32 cellular contexts compared by ENCODE assay signal in genomic region chr3:98269846-98270245, GRCh38. TPM values are rescaled to one million over a fixed set of nuclear protein-coding genes. Genes with fewer than 3 reads are reported as not detected.
"Had no signal": no experiment of that assay in that cellular context is flagged by ENCODE, and none has a peak within 500 bp of the region (broad histone marks: within the 10 kb centered on the region; RNA-seq: fewer than 3 reads in every experiment).

No MANE protein-coding gene starts in this region.

- H3K9me3 ChIP-seq: testis, thyroid gland, upper lobe of right lung, uterus, vagina had no signal

- H3K4me1 ChIP-seq: stomach, suprapubic skin, testis, thyroid gland, tibial artery, tibial nerve, transverse colon, upper lobe of left lung, upper lobe of right lung, uterus, vagina had no signal

- H3K27me3 ChIP-seq: stomach, suprapubic skin, testis, thyroid gland, tibial artery, tibial nerve, transverse colon, upper lobe of left lung, upper lobe of right lung, uterus, vagina had no signal

- H3K36me3 ChIP-seq: stomach, suprapubic skin, thoracic aorta, thyroid gland, tibial artery, tibial nerve, transverse colon, upper lobe of left lung, upper lobe of right lung, uterus, vagina had no signal

- ATAC-seq: stimulated activated effector memory CD8-positive, alpha-beta T cell treated with anti-CD3 and anti-CD28 coated beads, Interleukin-12 subunit alpha, Interleukin-12 subunit beta, amount 100 ng/mL, for 72 hours; stimulated activated memory B cell treated with anti-CD40 and anti-IgM and Interleukin-4, amounts not matched to agents 10 μg/mL and 1 μg/mL and 100 μg/mL, for 72 hours; stimulated activated naive B cell treated with anti-CD40 and anti-IgM and Interleukin-4, amounts not matched to agents 10 μg/mL and 1 μg/mL and 100 μg/mL, for 72 hours; stimulated activated naive CD8-positive, alpha-beta T cell treated with anti-CD3 and anti-CD28 coated beads, Interleukin-15, amount 100 ng/mL, for 72 hours; stimulated activated naive CD8-positive, alpha-beta T cell treated with anti-CD3 and anti-CD28 coated beads, Interleukin-15, Interleukin-2, amounts not matched to agents 100 U/mL and 50 U/mL, for 24 hours; upper lobe of right lung had no signal

- FAIRE-seq: urothelium cell line had no signal

- H3K27ac ChIP-seq: stomach, suprapubic skin, testis, thoracic aorta, thyroid gland, tibial artery, tibial nerve, transverse colon, upper lobe of left lung, upper lobe of right lung, uterus, vagina had no signal

- H3K4me3 ChIP-seq: stomach, suprapubic skin, testis, thoracic aorta, thyroid gland, tibial artery, tibial nerve, transverse colon, upper lobe of left lung, upper lobe of right lung, uterus, vagina had no signal

- DNase-seq: stimulated activated CD4-positive, alpha-beta T cell treated with anti-CD3 and anti-CD28 coated beads, Interleukin-2, amount 100 ng/mL, for 48 hours; stimulated activated CD4-positive, alpha-beta T cell treated with anti-CD3 and anti-CD28 coated beads, Interleukin-4, amount 100 ng/mL, for 1 hour; stimulated activated CD4-positive, alpha-beta T cell treated with anti-CD3 and anti-CD28 coated beads, Interleukin-4, amount 100 ng/mL, for 24 hours; stimulated activated CD4-positive, alpha-beta T cell treated with anti-CD3 and anti-CD28 coated beads, Interleukin-4, amount 100 ng/mL, for 4 hours; stimulated activated CD8-positive, alpha-beta memory T cell treated with anti-CD3 and anti-CD28 coated beads, Interleukin-4, amount 100 ng/mL, for 48 hours; stimulated activated naive B cell treated with anti-CD40 and anti-IgM and Interleukin-4, amounts not matched to agents 10 μg/mL and 1 μg/mL and 100 μg/mL, for 72 hours; stimulated activated naive CD4-positive, alpha-beta T cell; stimulated activated naive CD4-positive, alpha-beta T cell treated with Interleukin-2 at 50 U/mL for 16 hours; stimulated activated naive CD8-positive, alpha-beta T cell treated with anti-CD3 and anti-CD28 coated beads, Interleukin-15, amount 100 ng/mL, for 72 hours; stimulated activated naive CD8-positive, alpha-beta T cell treated with anti-CD3 and anti-CD28 coated beads, Interleukin-15, Interleukin-2, amounts not matched to agents 100 U/mL and 50 U/mL, for 24 hours; stomach; substantia nigra; testis; thyroid gland; tibial artery; transverse colon; trophoblast cell; upper lobe of left lung; upper lobe of right lung; uterus had no signal

RNA-seq across cellular contexts. Expression of gene OR5H6, which starts 5.8 kb away (rescaled TPM):
- total RNA-seq: stomach, suprapubic skin, temporal lobe, testis, thoracic aorta, thyroid gland, tibial nerve, transverse colon, upper lobe of left lung, upper lobe of right lung, ureter, urinary bladder, uterus, vagina had no signal
- polyA plus RNA-seq: stomach, thymus, urinary bladder had no signal

RNA-seq across cellular contexts. Expression of gene OR5H2, which starts 12.5 kb away (rescaled TPM):
- total RNA-seq: stomach, subcutaneous adipose tissue, suprapubic skin, temporal lobe, testis, thoracic aorta, thyroid gland, tibial nerve, transverse colon, upper lobe of left lung, upper lobe of right lung, ureter, urinary bladder, uterus, vagina had no signal
- polyA plus RNA-seq: stomach, thymus, urinary bladder had no signal
